Comparison of ENCODE assay signal across 7 cellular contexts in the genomic region with DNA sequence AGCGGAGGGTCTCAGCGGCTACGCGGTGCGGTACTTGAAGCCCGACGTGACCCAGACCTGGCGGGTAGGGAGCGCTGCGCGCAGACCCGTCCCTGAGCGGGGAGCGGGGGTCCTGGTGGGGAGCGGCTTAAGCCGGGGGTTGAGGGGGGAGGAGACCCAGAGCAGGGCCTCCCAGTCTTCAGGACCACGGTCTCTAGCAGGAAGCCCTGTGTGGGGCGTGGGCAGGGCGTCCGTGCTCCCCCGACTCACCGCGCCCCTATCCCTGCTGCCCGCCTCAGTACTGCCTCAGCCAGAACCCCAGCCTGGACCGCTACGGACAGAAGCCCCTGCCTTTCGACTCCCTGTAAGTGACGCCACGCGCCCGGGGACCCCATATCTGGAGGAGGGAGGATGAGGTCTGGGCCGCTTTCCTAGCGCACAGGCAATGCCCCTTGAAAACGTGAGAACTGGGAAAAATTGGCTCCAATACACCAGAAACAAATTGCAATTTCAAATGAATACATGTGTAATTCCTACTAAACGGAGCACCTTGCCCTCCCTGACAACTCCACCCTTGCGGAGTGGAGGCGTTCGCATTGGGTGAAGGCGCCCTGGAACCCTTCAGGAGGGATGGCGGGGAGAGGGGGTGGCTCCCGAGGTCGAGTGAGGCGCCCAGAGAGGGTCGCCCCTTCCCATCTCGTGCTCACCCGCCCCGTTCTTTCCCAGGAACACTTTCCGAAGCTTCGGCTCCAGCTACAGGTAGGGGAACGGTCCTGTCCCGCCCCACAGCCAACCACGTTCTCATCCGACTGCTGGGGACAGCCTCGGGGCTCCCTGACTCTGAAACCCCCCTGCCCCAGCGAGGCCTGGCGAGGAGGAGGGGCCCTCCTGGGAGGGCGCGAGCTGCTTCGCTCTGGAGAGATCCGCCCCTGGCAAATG. TPM values are rescaled to one million over a fixed set of nuclear protein-coding genes. Genes with fewer than 3 reads are reported as not detected.
DNase-seq lines count a peak whose midpoint lies in the region; ATAC-seq and TF ChIP-seq lines count a peak whose summit lies in the region.

No MANE protein-coding gene starts in this region.

- H3K4me1 Mint-ChIP-seq in WTC11, result peaks cover 9% of the 10 kb centered on the region

- peak overlapping the region; percentile 86 for H3K4me3 Mint-ChIP-seq in WTC11

- ATAC-seq in WTC11, result peak; percentile 46

- peaks cover 5% of the 10 kb centered on the region for H3K4me1 ChIP-seq in HAP-1
- H3K4me1 ChIP-seq in right atrium auricular region, result peaks cover 0 to 21% of the 10 kb centered on the region in 2 donors

- peak overlapping the region; percentile 50 for H3K4me3 ChIP-seq in HAP-1
- H3K4me3 ChIP-seq in right atrium auricular region, result peak overlapping the region; percentile 55 to 65
- H3K4me3 ChIP-seq in skeletal muscle cell (ENCODE audit: low read depth, low read length), result peak overlapping the region; percentile 51

- TF ChIP-seq CTCF in WTC11 (IDR thresholded peaks at IDR 0.05), result no peak
- no peak for TF ChIP-seq CTCF in right atrium auricular region (IDR thresholded peaks at IDR 0.05)

- no peak overlapping the region for H3K27ac Mint-ChIP-seq in WTC11

- H3K36me3 Mint-ChIP-seq in WTC11, result no peaks in the 10 kb centered on the region

- no peaks in the 10 kb centered on the region for H3K9me3 ChIP-seq in HAP-1
- no peaks in the 10 kb centered on the region for H3K9me3 ChIP-seq in right atrium auricular region

- H3K36me3 ChIP-seq in HAP-1 (replicated peaks), result no peaks in the 10 kb centered on the region
- H3K36me3 ChIP-seq in right atrium auricular region, result no peaks in the 10 kb centered on the region

- no peak for DNase-seq in HAP-1 (ENCODE audit: low spot score in 2 of 2)
- DNase-seq in WTC11 (ENCODE audit: low spot score), result peak; percentile 45
- no peak for DNase-seq in right atrium auricular region (ENCODE audit: low spot score)
- DNase-seq in skeletal muscle cell (ENCODE audit: low read depth), result no peak
- DNase-seq in GF-D8 (lab: John Stamatoyannopoulos, UW), result no peak
- DNase-seq in NCI-H2107 treated with DMSO at 0.1 percent for 48 hours (lab: John Stamatoyannopoulos, UW; ENCODE audit: unreplicated experiment), result no peak
- no peak for DNase-seq in stimulated activated CD8-positive, alpha-beta memory T cell treated with anti-CD3 and anti-CD28 coated beads, Interleukin-4, amount 100 ng/mL, for 48 hours

- H3K9me3 Mint-ChIP-seq in WTC11, result no peaks in the 10 kb centered on the region

- peaks cover 48% of the 10 kb centered on the region for H3K27me3 Mint-ChIP-seq in WTC11 (ENCODE audit: low read depth)

- CTCF ChIA-PET in WTC11 (lab: Charles Lee), result interaction anchor here (0.6 to 2.7 kb wide), 17 partner anchors 8 to 394 kb away, joined by 3 to 20 read pairs (median 4); a partner anchor contains a TSS

- in situ Hi-C loops in HAP-1 (cut with MboI; ENCODE audit: low sequenced_read_pairs), result no loop called here

- peak overlapping the region in 1 of 2 donors; percentile 56 for H3K27ac ChIP-seq in right atrium auricular region

- H3K27me3 ChIP-seq in HAP-1 (ENCODE audit: low read depth) (no peaks in the 10 kb centered on the region), right atrium auricular region (no peaks in the 10 kb centered on the region)

- POLR2A ChIA-PET in WTC11 (lab: Charles Lee), result interaction anchor here (0.5 to 0.7 kb wide), 3 partner anchors 8 to 64 kb away, joined by 3 to 4 read pairs (median 3); no protein-coding TSS in a partner anchor

TF ChIP-seq in WTC11, 78 proteins besides CTCF, POLR2A, EP300 and RAD21:
- no peak; the same call in 1 of the 2 replicates for TF ChIP-seq SP1 (CRISPR knock-in tag; conservative IDR thresholded peaks at IDR 0.05)

RNA-seq across cellular contexts. Expression of a gene that starts 14.5 kb away (rescaled TPM):
- total RNA-seq in WTC11 (2021) (not detected in 3 replicates), right atrium auricular region (not detected)

RNA-seq across cellular contexts. Expression of a gene that starts 15.0 kb away (rescaled TPM):
- total RNA-seq in WTC11 (2021) (4.6 to 5.5 TPM (median 5.3 TPM) in 3 replicates), right atrium auricular region (1 to 10 TPM; 5.1 to 6.6 TPM)

RNA-seq across cellular contexts. Expression of a gene that starts 15.7 kb away (rescaled TPM):
- total RNA-seq in WTC11 (2021) (67.1 to 75.2 TPM (median 69.6 TPM) in 3 replicates), right atrium auricular region (10 to 100 TPM; 32.2 to 43.2 TPM)

RNA-seq across cellular contexts. Expression of a gene that starts 40.1 kb away (rescaled TPM):
- 55.5 to 60.7 TPM (median 58.2 TPM) in 3 replicates for total RNA-seq in WTC11 (2021)
- total RNA-seq in right atrium auricular region, result 10 to 100 TPM; 36.9 to 52.3 TPM
